In the genomic region with DNA sequence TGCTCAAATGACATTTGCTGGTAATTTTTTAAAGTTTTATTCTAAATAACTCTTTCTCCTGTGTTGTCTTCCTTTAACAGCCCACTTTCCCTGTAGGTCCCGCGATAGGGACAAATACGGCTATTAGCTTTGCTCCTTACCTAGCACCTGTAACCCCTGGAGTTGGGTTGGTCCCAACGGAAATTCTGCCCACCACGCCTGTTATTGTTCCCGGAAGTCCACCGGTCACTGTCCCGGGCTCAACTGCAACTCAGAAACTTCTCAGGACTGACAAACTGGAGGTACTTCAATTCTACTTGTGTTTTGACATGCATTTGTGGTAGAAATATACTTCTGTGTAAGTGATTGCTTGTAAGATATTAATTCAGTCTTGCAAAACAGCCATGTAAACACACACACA, we compare ENCODE assay signal across 1 cellular context.
TF ChIP-seq lines count a peak whose summit lies in the region.

No MANE protein-coding gene starts in this region.

TF ChIP-seq in HCT116, 20 proteins besides CTCF, POLR2A, EP300 and RAD21 (continued from another document):
- no peak for TF ChIP-seq ELF1 (IDR thresholded peaks at IDR 0.05; ENCODE audit: borderline replicate concordance, low read depth)
- TF ChIP-seq POLR2AphosphoS5 (IDR thresholded peaks at IDR 0.05; ENCODE audit: low read depth, low read length), result no peak
- no peak for TF ChIP-seq SRF (IDR thresholded peaks at IDR 0.05; ENCODE audit: low read depth)
- TF ChIP-seq EZH2phosphoT487 (IDR thresholded peaks at IDR 0.05; ENCODE audit: borderline replicate concordance), result no peak
- no peak for TF ChIP-seq FOSL1 (IDR thresholded peaks at IDR 0.05; ENCODE audit: low read depth)
- TF ChIP-seq, protein P1, sequence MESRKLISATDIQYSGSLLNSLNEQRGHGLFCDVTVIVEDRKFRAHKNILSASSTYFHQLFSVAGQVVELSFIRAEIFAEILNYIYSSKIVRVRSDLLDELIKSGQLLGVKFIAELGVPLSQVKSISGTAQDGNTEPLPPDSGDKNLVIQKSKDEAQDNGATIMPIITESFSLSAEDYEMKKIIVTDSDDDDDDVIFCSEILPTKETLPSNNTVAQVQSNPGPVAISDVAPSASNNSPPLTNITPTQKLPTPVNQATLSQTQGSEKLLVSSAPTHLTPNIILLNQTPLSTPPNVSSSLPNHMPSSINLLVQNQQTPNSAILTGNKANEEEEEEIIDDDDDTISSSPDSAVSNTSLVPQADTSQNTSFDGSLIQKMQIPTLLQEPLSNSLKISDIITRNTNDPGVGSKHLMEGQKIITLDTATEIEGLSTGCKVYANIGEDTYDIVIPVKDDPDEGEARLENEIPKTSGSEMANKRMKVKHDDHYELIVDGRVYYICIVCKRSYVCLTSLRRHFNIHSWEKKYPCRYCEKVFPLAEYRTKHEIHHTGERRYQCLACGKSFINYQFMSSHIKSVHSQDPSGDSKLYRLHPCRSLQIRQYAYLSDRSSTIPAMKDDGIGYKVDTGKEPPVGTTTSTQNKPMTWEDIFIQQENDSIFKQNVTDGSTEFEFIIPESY (IDR thresholded peaks at IDR 0.05; ENCODE audit: extremely low read depth, insufficient replicate concordance, low read length), result no peak
- TF ChIP-seq ZFX (IDR thresholded peaks at IDR 0.05), result no peak
- no peak for TF ChIP-seq CEBPB (IDR thresholded peaks at IDR 0.05; ENCODE audit: low read depth)
